In the genomic region with DNA sequence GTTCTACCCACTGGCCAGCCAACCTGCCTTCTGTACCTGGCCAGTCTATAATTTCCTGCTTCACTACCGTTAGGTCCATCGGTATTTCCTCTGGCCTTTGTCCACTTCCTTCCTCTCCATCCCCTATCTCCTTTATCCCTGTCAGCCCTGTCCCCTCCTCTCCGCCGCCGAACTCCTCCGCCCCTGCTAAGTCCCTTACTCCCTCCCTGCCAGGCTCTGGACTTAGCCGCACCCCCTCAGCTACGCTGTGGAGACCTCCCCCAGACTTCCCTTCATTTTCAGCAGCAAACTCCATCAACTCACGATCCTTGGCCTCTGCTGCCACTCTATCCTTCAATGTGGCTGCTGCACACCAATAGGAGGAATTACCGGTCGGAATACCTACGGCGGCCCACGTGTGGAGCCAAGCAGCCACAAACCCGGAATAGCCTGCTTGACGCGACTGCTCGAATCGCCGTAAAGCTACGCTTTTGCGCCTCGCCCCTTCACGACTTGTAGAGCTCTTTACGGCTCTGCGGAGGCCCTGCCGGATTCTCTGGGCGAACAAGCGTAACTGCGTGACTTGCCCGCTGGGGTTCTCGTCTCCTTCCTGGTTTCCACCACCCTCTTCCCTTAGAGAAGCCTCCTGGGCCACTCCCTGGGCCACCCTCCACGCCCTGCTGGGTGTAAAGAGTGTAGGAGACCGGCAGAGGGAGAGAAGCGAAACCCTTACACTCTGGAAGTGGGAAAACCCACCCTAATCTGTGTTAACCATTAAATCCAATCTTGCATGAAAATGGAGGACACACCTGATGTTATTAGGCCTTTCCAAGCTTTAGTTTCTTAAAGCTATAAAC, we compare ENCODE assay signal across 8 cellular contexts. TPM values are rescaled to one million over a fixed set of nuclear protein-coding genes. Genes with fewer than 3 reads are reported as not detected.
DNase-seq lines count a peak whose midpoint lies in the region; ATAC-seq and TF ChIP-seq lines count a peak whose summit lies in the region.

A gene with protein sequence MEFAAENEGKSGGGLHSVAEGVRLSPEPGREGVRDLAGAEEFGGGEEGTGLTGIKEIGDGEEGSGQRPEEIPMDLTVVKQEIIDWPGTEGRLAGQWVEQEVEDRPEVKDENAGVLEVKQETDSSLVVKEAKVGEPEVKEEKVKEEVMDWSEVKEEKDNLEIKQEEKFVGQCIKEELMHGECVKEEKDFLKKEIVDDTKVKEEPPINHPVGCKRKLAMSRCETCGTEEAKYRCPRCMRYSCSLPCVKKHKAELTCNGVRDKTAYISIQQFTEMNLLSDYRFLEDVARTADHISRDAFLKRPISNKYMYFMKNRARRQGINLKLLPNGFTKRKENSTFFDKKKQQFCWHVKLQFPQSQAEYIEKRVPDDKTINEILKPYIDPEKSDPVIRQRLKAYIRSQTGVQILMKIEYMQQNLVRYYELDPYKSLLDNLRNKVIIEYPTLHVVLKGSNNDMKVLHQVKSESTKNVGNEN (minus strand): TSS at position 444 of the 836 bp plus-strand sequence. CDS start 149 bp downstream, at position 295.

- H3K4me3 ChIP-seq in OCI-LY3 (ENCODE audit: low read length) (peak within 1 kb of the TSS; percentile 95), mucosa of descending colon (peak within 1 kb of the TSS; percentile 47)

- H3K9me3 ChIP-seq in OCI-LY3 (ENCODE audit: insufficient read depth, low read length) (no peaks in the 10 kb centered on the region), mucosa of descending colon (no peaks in the 10 kb centered on the region)

- peaks cover 13% of the 10 kb centered on the region for H3K36me3 ChIP-seq in OCI-LY3 (replicated peaks; ENCODE audit: low read depth, low read length)
- peaks cover 4% of the 10 kb centered on the region for H3K36me3 ChIP-seq in mucosa of descending colon (ENCODE audit: low read depth)

- peak; percentile 91 for ATAC-seq in GM21528 (IDR thresholded peaks at IDR 0.05; ENCODE audit: low FRiP score, unreplicated experiment)
- peak; percentile 96 for ATAC-seq in mucosa of descending colon

- TF ChIP-seq CTCF in OCI-LY3 (IDR thresholded peaks at IDR 0.05; ENCODE audit: low read depth, low read length): peak; percentile 20; the same call in 1 of the 2 replicates
- TF ChIP-seq CTCF in mucosa of descending colon (IDR thresholded peaks at IDR 0.05): peak; percentile 27

- peak within 1 kb of the TSS; percentile 93 for H3K9ac ChIP-seq in OCI-LY3 (ENCODE audit: low read length)

- H3K27ac ChIP-seq in OCI-LY3 (ENCODE audit: low read length): peak within 1 kb of the TSS; percentile 72
- H3K27ac ChIP-seq in epithelial cell of prostate: peak within 1 kb of the TSS; percentile 64

- H4K20me1 ChIP-seq in OCI-LY3 (ENCODE audit: insufficient read depth, low read length): no peaks in the 10 kb centered on the region

- intact Hi-C loops in mucosa of descending colon (cut with DNase I, micrococcal nuclease): no loop called here

- DNase-seq in DMS153 treated with DMSO at 0.1 percent for 48 hours (lab: John Stamatoyannopoulos, UW; ENCODE audit: unreplicated experiment) (peak; percentile 79), HuH-7.5 (ENCODE audit: low spot score) (peak; percentile 47), activated T-cell treated with anti-CD3 and anti-CD28 coated beads for 1 hour (ENCODE audit: low read depth) (peak; percentile 72), epithelial cell of prostate (ENCODE audit: low read depth, low spot score) (peak; percentile 97), mucosa of descending colon (peak; percentile 91 to 95 (median 93))
- DNase-seq in stimulated activated CD8-positive, alpha-beta memory T cell treated with anti-CD3 and anti-CD28 coated beads, Interleukin-4, amount 100 ng/mL, for 1 hour (ENCODE audit: low read depth in 2 of 2, low spot score in 1 of 2): peak; percentile 54 to 71

- H3K27me3 ChIP-seq in OCI-LY3 (ENCODE audit: low read depth, low read length): no peaks in the 10 kb centered on the region

- H3K79me2 ChIP-seq in OCI-LY3 (ENCODE audit: low read length): peaks cover 49% of the 10 kb centered on the region

- H3K4me1 ChIP-seq in OCI-LY3 (ENCODE audit: low read length): peaks cover 13% of the 10 kb centered on the region
- peaks cover 12% of the 10 kb centered on the region for H3K4me1 ChIP-seq in mucosa of descending colon (ENCODE audit: low read depth)

- H2AFZ ChIP-seq in OCI-LY3 (ENCODE audit: low read depth, low read length): peak within 1 kb of the TSS; percentile 76

- peak within 1 kb of the TSS; percentile 91 for H3K4me2 ChIP-seq in OCI-LY3 (ENCODE audit: low read length)

RNA-seq across cellular contexts. Expression of the gene that starts here (rescaled TPM):
- 10 to 100 TPM in 2 of 3 donors, 1 to 10 TPM in 1; 8.8 to 16.5 (median 10.5) TPM for total RNA-seq in mucosa of descending colon

Comparison
In these comparisons a context has a peak if more than half of its experiments do, and no peak if none do; other contexts are left out.
1. Peak in every context shown above with its lines: DNase-seq, ATAC-seq, H3K4me3 ChIP-seq and H3K27ac ChIP-seq.
2. DNase-seq: peak in every context shown above with its lines; median percentile 97 in epithelial cell of prostate; 93 in mucosa of descending colon; 79 in DMS153 treated with DMSO at 0.1 percent for 48 hours; 72 in activated T-cell treated with anti-CD3 and anti-CD28 coated beads for 1 hour; 62 in stimulated activated CD8-positive, alpha-beta memory T cell treated with anti-CD3 and anti-CD28 coated beads, Interleukin-4, amount 100 ng/mL, for 1 hour; 47 in HuH-7.5.